20 cellular contexts compared by ENCODE assay signal in the genomic region with DNA sequence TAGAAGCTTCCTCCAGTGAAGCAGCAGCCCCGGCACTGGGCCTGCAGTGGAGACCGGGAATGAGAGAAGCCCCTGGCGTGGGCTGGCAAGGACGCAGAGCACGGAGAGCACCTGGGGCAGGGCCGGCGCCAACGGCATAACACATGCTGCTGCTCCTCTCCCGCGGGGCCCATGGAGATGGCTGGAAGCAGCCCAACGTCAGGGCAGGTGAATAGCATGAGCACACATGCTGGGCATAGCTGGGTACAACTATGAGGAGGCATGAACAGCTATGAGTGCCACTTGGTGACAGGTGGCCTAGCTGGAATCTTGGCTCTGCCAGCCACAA. TPM values are rescaled to one million over a fixed set of nuclear protein-coding genes. Genes with fewer than 3 reads are reported as not detected.
DNase-seq lines count a peak whose midpoint lies in the region; ATAC-seq and TF ChIP-seq lines count a peak whose summit lies in the region.
"Had no signal": no experiment of that assay in that cellular context is flagged by ENCODE, and none has a peak within 500 bp of the region (broad histone marks: within the 10 kb centered on the region; RNA-seq: fewer than 3 reads in every experiment).

No MANE protein-coding gene starts in this region.

- H3K79me2 ChIP-seq in OCI-LY7 (ENCODE audit: insufficient read depth, low read depth, low read length): no peaks in the 10 kb centered on the region

- no peak for DNase-seq in CD4-positive, alpha-beta T cell
- DNase-seq in G401 (ENCODE audit: low spot score) (peak; percentile 80), OCI-LY7 (ENCODE audit: low spot score) (no peak), naive B cell (no peak)
- DNase-seq: activated CD4-positive, alpha-beta T cell treated with anti-CD3 and anti-CD28 coated beads for 4 hours; GOT3; KBM-7; left ventricle myocardium superior; NCI-H446 treated with DMSO at 0.1 percent for 48 hours; PC-3; stimulated activated CD4-positive, alpha-beta T cell treated with anti-CD3 and anti-CD28 coated beads, Interleukin-4, amount 100 ng/mL, for 24 hours; stimulated activated CD8-positive, alpha-beta memory T cell treated with anti-CD3 and anti-CD28 coated beads, Interleukin-4, amount 100 ng/mL, for 48 hours; T-helper 9 cell; tibial artery had no signal

- POLR2A ChIA-PET in CD4-positive, alpha-beta T cell (lab: Charles Lee): interaction anchor here (0.9 kb wide), 1 partner anchor 9 kb away, joined by 5 read pairs; no protein-coding TSS in a partner anchor
- POLR2A ChIA-PET in OCI-LY7 (lab: Charles Lee): interaction anchor here (1.0 to 2.0 kb wide), 3 partner anchors 16 to 29 kb away, joined by 4 read pairs; no protein-coding TSS in a partner anchor

- no peaks in the 10 kb centered on the region for H3K9me3 ChIP-seq in CD4-positive, alpha-beta T cell (ENCODE audit: control insufficient read depth, low read length)
- H3K9me3 ChIP-seq in OCI-LY7 (ENCODE audit: low read length): no peaks in the 10 kb centered on the region
- H3K9me3 ChIP-seq: SJSA1, tibial artery had no signal

- H3K4me1 ChIP-seq in OCI-LY7 (ENCODE audit: insufficient read depth, low read length, poor library complexity, severe bottlenecking): peaks cover 65% of the 10 kb centered on the region
- H3K4me1 ChIP-seq: SJSA1, tibial artery had no signal

- CTCF ChIA-PET in CD4-positive, alpha-beta T cell (lab: Charles Lee): no interaction called here
- CTCF ChIA-PET in OCI-LY7 (lab: Charles Lee; ENCODE audit: unreplicated experiment): no interaction called here

- in situ Hi-C loops in G401 (cut with HindIII; ENCODE audit: low sequenced_read_pairs): no loop called here

- no peaks in the 10 kb centered on the region for H4K20me1 ChIP-seq in OCI-LY7 (ENCODE audit: insufficient read depth, low read length)

- ATAC-seq in CD4-positive, alpha-beta T cell (ENCODE audit: poor library complexity): no peak
- ATAC-seq in naive B cell (ENCODE audit: low read depth in 2 of 2) (peak; percentile 22), HG02885 (IDR thresholded peaks at IDR 0.05; ENCODE audit: poor library complexity, unreplicated experiment) (no peak), GM19351 (IDR thresholded peaks at IDR 0.05; ENCODE audit: unreplicated experiment) (no peak), GM19455 (IDR thresholded peaks at IDR 0.05; ENCODE audit: unreplicated experiment) (no peak)
- ATAC-seq: left ventricle myocardium superior, PC-3 had no signal

- no peaks in the 10 kb centered on the region for H3K9me3 Mint-ChIP-seq in CD4-positive, alpha-beta T cell
- no peaks in the 10 kb centered on the region for H3K9me3 Mint-ChIP-seq in naive B cell
- H3K9me3 Mint-ChIP-seq: dendritic cell treated with granulocyte-macrophage colony-stimulating factor and Interleukin-4, amounts not matched to agents 40 ng/mL and 50 ng/mL, for 4 days had no signal

- no TSS peak for BruUV-seq in OCI-LY7 (replicated peaks; lab: Mats Ljungman, UMichigan)

- H3K27ac ChIP-seq in CD4-positive, alpha-beta T cell (ENCODE audit: low read depth, low read length): no peak overlapping the region
- peak overlapping the region; percentile 3 for H3K27ac ChIP-seq in OCI-LY7 (ENCODE audit: low read depth, low read length, poor library complexity, severe bottlenecking)
- H3K27ac ChIP-seq: epithelial cell of prostate, SJSA1, tibial artery had no signal

- H3K36me3 ChIP-seq in OCI-LY7 (ENCODE audit: insufficient read depth, low read length): no peaks in the 10 kb centered on the region
- H3K36me3 ChIP-seq: SJSA1, tibial artery had no signal

- H3K36me3 Mint-ChIP-seq in CD4-positive, alpha-beta T cell (ENCODE audit: low read depth): no peaks in the 10 kb centered on the region
- no peaks in the 10 kb centered on the region for H3K36me3 Mint-ChIP-seq in naive B cell

- no peaks in the 10 kb centered on the region for H3K9me2 ChIP-seq in OCI-LY7 (ENCODE audit: insufficient read depth, low read length)

- peak overlapping the region; percentile 84 for H2AFZ ChIP-seq in OCI-LY7 (ENCODE audit: low read length)

- H3K27me3 ChIP-seq in CD4-positive, alpha-beta T cell (ENCODE audit: control insufficient read depth, insufficient read depth, low read length): no peaks in the 10 kb centered on the region

- peak overlapping the region; percentile 76 for H3K4me2 ChIP-seq in OCI-LY7 (ENCODE audit: low read length)

- peaks cover 42% of the 10 kb centered on the region for H3K4me1 Mint-ChIP-seq in CD4-positive, alpha-beta T cell (ENCODE audit: low read depth)
- H3K4me1 Mint-ChIP-seq in naive B cell: peaks cover 71 to 99% (median 86%) of the 10 kb centered on the region in 3 donors

- no peak for TF ChIP-seq CTCF in CD4-positive, alpha-beta T cell (IDR thresholded peaks at IDR 0.05)
- no peak for TF ChIP-seq CTCF in OCI-LY7 (conservative IDR thresholded peaks at IDR 0.05; ENCODE audit: low read length)

- peak overlapping the region; percentile 55 for H3K4me3 Mint-ChIP-seq in CD4-positive, alpha-beta T cell
- H3K4me3 Mint-ChIP-seq in naive B cell: peak overlapping the region; percentile 82 to 99 (median 96)
- H3K4me3 Mint-ChIP-seq: dendritic cell treated with granulocyte-macrophage colony-stimulating factor and Interleukin-4, amounts not matched to agents 40 ng/mL and 50 ng/mL, for 4 days had no signal

- peaks cover 4% of the 10 kb centered on the region for H3K27me3 Mint-ChIP-seq in CD4-positive, alpha-beta T cell
- no peaks in the 10 kb centered on the region for H3K27me3 Mint-ChIP-seq in naive B cell

- H3K27ac Mint-ChIP-seq in CD4-positive, alpha-beta T cell: peak overlapping the region; percentile 56
- H3K27ac Mint-ChIP-seq in naive B cell: peak overlapping the region; percentile 94 to 99 (median 99)
- H3K27ac Mint-ChIP-seq: dendritic cell treated with granulocyte-macrophage colony-stimulating factor and Interleukin-4, amounts not matched to agents 40 ng/mL and 50 ng/mL, for 4 days had no signal

- intact Hi-C loops in CD4-positive, alpha-beta T cell (cut with DNase I, micrococcal nuclease): no loop called here
- intact Hi-C loops in OCI-LY7 (cut with micrococcal nuclease; ENCODE audit: unreplicated experiment): no loop called here

- peak overlapping the region; percentile 28 for H3K4me3 ChIP-seq in OCI-LY7 (ENCODE audit: low read depth, low read length, poor library complexity, severe bottlenecking)
- H3K4me3 ChIP-seq: SJSA1, tibial artery had no signal

RNA-seq across cellular contexts. Expression of a gene that starts 46.4 kb away (rescaled TPM):
- total RNA-seq in CD4-positive, alpha-beta T cell: 10 to 100 TPM; 11.3 to 13.2 TPM
- total RNA-seq in G401 (2014; rRNA removed; shearing (Covaris generic)): not detected in 2 replicates
- 181 and 188 TPM in 2 replicates for total RNA-seq in OCI-LY7 (2014; rRNA removed; shearing (Covaris generic))
- total RNA-seq in OCI-LY7 (2022): 210 and 224 TPM in 2 replicates
- 100 to 1,000 TPM; 646 to 909 (median 752) TPM for polyA plus RNA-seq in naive B cell (ENCODE audit: low read depth in 6 of 6)
- total RNA-seq: PC-3 had no signal

Comparison
In these comparisons a context has a peak if more than half of its experiments do, and no peak if none do; other contexts are left out.
1. ATAC-seq: peak in naive B cell (2 of 2); none in CD4-positive, alpha-beta T cell (single experiment), HG02885 (single experiment), GM19351 (single experiment) and GM19455 (single experiment).
2. RNA of a gene that starts 46.4 kb away (total RNA-seq): 181 to 224 TPM in OCI-LY7; 11.3 to 13.2 TPM in CD4-positive, alpha-beta T cell and not detected in G401; every median in the first group is over 10 times any median in the second.